25 cellular contexts compared by ENCODE assay signal in the genomic region with DNA sequence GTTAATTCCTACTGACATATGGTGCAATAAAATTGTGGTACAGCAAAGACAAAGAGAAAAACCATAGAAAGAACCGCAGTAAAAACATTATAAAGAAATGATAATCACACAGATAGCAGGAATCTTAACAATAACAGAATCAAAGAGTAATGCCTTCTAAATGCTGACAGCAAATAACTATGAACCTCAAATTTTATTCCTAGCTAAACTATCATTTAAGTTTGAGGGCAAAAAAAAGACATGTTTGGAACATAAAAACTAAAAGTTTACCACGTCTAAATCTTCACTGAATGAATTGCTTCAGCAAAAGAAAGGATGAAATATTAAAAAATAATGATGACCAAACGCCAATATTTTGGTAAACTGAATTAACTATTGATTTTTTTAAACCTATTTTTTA.
"Had no signal": no experiment of that assay in that cellular context is flagged by ENCODE, and none has a peak within 500 bp of the region (broad histone marks: within the 10 kb centered on the region; RNA-seq: fewer than 3 reads in every experiment).

No MANE protein-coding gene starts in this region.

- H3K4me3 ChIP-seq: neural progenitor cell, ovary, psoas muscle, stomach, thoracic aorta, thyroid gland, tibial nerve, upper lobe of left lung, vagina had no signal

- ATAC-seq: natural killer cell; psoas muscle; right cardiac atrium; sciatic nerve; stimulated activated effector memory CD8-positive, alpha-beta T cell treated with anti-CD3 and anti-CD28 coated beads, Interleukin-12 subunit alpha, Interleukin-12 subunit beta, amount 100 ng/mL, for 72 hours; stimulated activated naive B cell treated with anti-CD40 and anti-IgM and Interleukin-4, amounts not matched to agents 10 μg/mL and 1 μg/mL and 100 μg/mL, for 72 hours had no signal

- H3K9me3 ChIP-seq: ovary had no signal

- H3K79me2 ChIP-seq: parathyroid adenoma had no signal

- H3K27me3 ChIP-seq: neural progenitor cell, ovary, stomach, thyroid gland, tibial nerve, upper lobe of left lung, vagina had no signal

- H3K36me3 ChIP-seq: neural progenitor cell, ovary had no signal

- H2AFZ ChIP-seq: neural progenitor cell, parathyroid adenoma had no signal

- H3K4me1 ChIP-seq: neural progenitor cell, parathyroid adenoma, psoas muscle, stomach, thyroid gland, tibial nerve, upper lobe of left lung, vagina had no signal

- DNase-seq: natural killer cell; occipital lobe; ovary; posterior cingulate gyrus; psoas muscle; right cardiac atrium; small intestine; stimulated activated CD4-positive, alpha-beta T cell treated with anti-CD3 and anti-CD28 coated beads, Interleukin-15, amount 100 ng/mL, for 24 hours; stimulated activated CD4-positive, alpha-beta T cell treated with anti-CD3 and anti-CD28 coated beads, Interleukin-2, amount 100 ng/mL, for 24 hours; stimulated activated CD4-positive, alpha-beta T cell treated with anti-CD3 and anti-CD28 coated beads, Interleukin-2, amount 100 ng/mL, for 48 hours; stimulated activated CD4-positive, alpha-beta T cell treated with anti-CD3 and anti-CD28 coated beads, Interleukin-4, amount 100 ng/mL, for 24 hours; stimulated activated naive B cell treated with anti-CD40 and anti-IgM and Interleukin-4, amounts not matched to agents 10 μg/mL and 1 μg/mL and 100 μg/mL, for 72 hours; stimulated activated naive CD4-positive, alpha-beta T cell treated with Interleukin-2 at 50 U/mL for 16 hours; stomach; thyroid gland; trophoblast cell; upper lobe of left lung had no signal

- H3K4me2 ChIP-seq: neural progenitor cell had no signal

- FAIRE-seq: small intestine, urothelium cell line had no signal

- H3K9ac ChIP-seq: neural progenitor cell, parathyroid adenoma had no signal

- H3K27ac ChIP-seq: neural progenitor cell, ovary, parathyroid adenoma, psoas muscle, stomach, thoracic aorta, thyroid gland, tibial nerve, upper lobe of left lung, vagina had no signal
